In the genomic region with DNA sequence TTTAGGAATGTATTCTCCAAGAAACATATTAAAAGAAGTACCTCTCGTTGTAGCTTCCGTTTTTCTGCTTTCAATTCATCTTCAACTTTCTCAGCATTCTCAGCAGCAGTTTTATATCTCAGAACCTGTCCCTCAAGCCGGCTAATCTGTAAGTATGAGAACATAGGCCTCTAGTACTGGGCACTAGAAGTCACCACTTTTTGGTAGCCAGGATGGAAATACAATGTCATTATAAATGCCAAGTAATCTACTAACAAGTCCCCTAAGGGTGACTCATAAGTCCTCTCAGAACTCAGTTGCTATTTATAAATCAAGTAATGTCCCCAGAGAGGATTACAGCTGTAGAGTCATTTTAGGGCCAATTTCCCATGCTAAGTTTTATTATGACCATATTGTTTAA, we compare ENCODE assay signal across 1 cellular context.
TF ChIP-seq lines count a peak whose summit lies in the region.

No MANE protein-coding gene starts in this region.

TF ChIP-seq in GM12878, 131 proteins besides CTCF, POLR2A, EP300 and RAD21 (continued from another document and continues in another):
- TF ChIP-seq E4F1 (IDR thresholded peaks at IDR 0.05; ENCODE audit: borderline replicate concordance, partially characterized antibody): no peak
- no peak for TF ChIP-seq EZH2 (IDR thresholded peaks at IDR 0.05; ENCODE audit: borderline replicate concordance, control insufficient read depth, low read depth, low read length)
- TF ChIP-seq, protein P1, sequence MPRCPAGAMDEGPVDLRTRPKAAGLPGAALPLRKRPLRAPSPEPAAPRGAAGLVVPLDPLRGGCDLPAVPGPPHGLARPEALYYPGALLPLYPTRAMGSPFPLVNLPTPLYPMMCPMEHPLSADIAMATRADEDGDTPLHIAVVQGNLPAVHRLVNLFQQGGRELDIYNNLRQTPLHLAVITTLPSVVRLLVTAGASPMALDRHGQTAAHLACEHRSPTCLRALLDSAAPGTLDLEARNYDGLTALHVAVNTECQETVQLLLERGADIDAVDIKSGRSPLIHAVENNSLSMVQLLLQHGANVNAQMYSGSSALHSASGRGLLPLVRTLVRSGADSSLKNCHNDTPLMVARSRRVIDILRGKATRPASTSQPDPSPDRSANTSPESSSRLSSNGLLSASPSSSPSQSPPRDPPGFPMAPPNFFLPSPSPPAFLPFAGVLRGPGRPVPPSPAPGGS (IDR thresholded peaks at IDR 0.05; ENCODE audit: borderline replicate concordance, insufficient read depth, low read depth, low read length, poor library complexity, severe bottlenecking): no peak
- no peak for TF ChIP-seq ZSCAN29 (IDR thresholded peaks at IDR 0.05)
- no peak for TF ChIP-seq ZZZ3 (IDR thresholded peaks at IDR 0.05; ENCODE audit: control insufficient read depth, insufficient read length, low read depth)
- no peak for TF ChIP-seq MXI1 (IDR thresholded peaks at IDR 0.05; ENCODE audit: low read depth, low read length)
- no peak for TF ChIP-seq ZNF274 (IDR thresholded peaks at IDR 0.05; ENCODE audit: insufficient read depth, insufficient read length)
- no peak for TF ChIP-seq HDAC6 (IDR thresholded peaks at IDR 0.05; ENCODE audit: unreplicated experiment)
- no peak for TF ChIP-seq NR2F1 (conservative IDR thresholded peaks at IDR 0.05)
- no peak for TF ChIP-seq POU2F2 (IDR thresholded peaks at IDR 0.05; ENCODE audit: borderline replicate concordance, low read depth, low read length)
- no peak for TF ChIP-seq LARP7 (IDR thresholded peaks at IDR 0.05)
- TF ChIP-seq, protein P2, sequence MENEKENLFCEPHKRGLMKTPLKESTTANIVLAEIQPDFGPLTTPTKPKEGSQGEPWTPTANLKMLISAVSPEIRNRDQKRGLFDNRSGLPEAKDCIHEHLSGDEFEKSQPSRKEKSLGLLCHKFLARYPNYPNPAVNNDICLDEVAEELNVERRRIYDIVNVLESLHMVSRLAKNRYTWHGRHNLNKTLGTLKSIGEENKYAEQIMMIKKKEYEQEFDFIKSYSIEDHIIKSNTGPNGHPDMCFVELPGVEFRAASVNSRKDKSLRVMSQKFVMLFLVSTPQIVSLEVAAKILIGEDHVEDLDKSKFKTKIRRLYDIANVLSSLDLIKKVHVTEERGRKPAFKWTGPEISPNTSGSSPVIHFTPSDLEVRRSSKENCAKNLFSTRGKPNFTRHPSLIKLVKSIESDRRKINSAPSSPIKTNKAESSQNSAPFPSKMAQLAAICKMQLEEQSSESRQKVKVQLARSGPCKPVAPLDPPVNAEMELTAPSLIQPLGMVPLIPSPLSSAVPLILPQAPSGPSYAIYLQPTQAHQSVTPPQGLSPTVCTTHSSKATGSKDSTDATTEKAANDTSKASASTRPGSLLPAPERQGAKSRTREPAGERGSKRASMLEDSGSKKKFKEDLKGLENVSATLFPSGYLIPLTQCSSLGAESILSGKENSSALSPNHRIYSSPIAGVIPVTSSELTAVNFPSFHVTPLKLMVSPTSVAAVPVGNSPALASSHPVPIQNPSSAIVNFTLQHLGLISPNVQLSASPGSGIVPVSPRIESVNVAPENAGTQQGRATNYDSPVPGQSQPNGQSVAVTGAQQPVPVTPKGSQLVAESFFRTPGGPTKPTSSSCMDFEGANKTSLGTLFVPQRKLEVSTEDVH (IDR thresholded peaks at IDR 0.05; ENCODE audit: low read depth, partially characterized antibody): no peak
- no peak for TF ChIP-seq E2F4 (IDR thresholded peaks at IDR 0.05; ENCODE audit: low read depth, low read length)
- TF ChIP-seq ATF7 (IDR thresholded peaks at IDR 0.05; ENCODE audit: low read depth): peak; percentile 88
- no peak for TF ChIP-seq SREBF1 (IDR thresholded peaks at IDR 0.05; ENCODE audit: low read length)
- TF ChIP-seq JUNB (IDR thresholded peaks at IDR 0.05): peak; percentile 71
- TF ChIP-seq CBFB (IDR thresholded peaks at IDR 0.05; ENCODE audit: low read depth): no peak
- no peak for TF ChIP-seq ZNF384 (IDR thresholded peaks at IDR 0.05; ENCODE audit: borderline replicate concordance, low read depth, low read length)
- no peak for TF ChIP-seq ASH2L (IDR thresholded peaks at IDR 0.05; ENCODE audit: borderline replicate concordance, low read depth)
- no peak for TF ChIP-seq ZNF24 (IDR thresholded peaks at IDR 0.05)
- TF ChIP-seq TCF3 (IDR thresholded peaks at IDR 0.05; ENCODE audit: borderline replicate concordance, insufficient read depth, low read depth, low read length): no peak
- TF ChIP-seq PAX8 (IDR thresholded peaks at IDR 0.05): no peak
- no peak for TF ChIP-seq YY1 (IDR thresholded peaks at IDR 0.05; ENCODE audit: low read depth, low read length)
- TF ChIP-seq MTA2 (IDR thresholded peaks at IDR 0.05; ENCODE audit: low read depth): peak; percentile 65
- TF ChIP-seq IKZF1 (conservative IDR thresholded peaks at IDR 0.05): no peak
- no peak for TF ChIP-seq ZNF687 (IDR thresholded peaks at IDR 0.05)
- no peak for TF ChIP-seq EED (IDR thresholded peaks at IDR 0.05; ENCODE audit: low read depth)
- TF ChIP-seq MEF2A (IDR thresholded peaks at IDR 0.05; ENCODE audit: insufficient read depth, low read depth, low read length): peak; percentile 79
- TF ChIP-seq, protein P3, sequence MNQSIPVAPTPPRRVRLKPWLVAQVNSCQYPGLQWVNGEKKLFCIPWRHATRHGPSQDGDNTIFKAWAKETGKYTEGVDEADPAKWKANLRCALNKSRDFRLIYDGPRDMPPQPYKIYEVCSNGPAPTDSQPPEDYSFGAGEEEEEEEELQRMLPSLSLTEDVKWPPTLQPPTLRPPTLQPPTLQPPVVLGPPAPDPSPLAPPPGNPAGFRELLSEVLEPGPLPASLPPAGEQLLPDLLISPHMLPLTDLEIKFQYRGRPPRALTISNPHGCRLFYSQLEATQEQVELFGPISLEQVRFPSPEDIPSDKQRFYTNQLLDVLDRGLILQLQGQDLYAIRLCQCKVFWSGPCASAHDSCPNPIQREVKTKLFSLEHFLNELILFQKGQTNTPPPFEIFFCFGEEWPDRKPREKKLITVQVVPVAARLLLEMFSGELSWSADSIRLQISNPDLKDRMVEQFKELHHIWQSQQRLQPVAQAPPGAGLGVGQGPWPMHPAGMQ (IDR thresholded peaks at IDR 0.05; ENCODE audit: borderline replicate concordance): no peak
- TF ChIP-seq NFXL1 (IDR thresholded peaks at IDR 0.05; ENCODE audit: borderline replicate concordance): no peak
- TF ChIP-seq IKZF2 (IDR thresholded peaks at IDR 0.05): no peak; a peak in 1 of 4 replicates
- TF ChIP-seq HDAC2 (IDR thresholded peaks at IDR 0.05): no peak
- TF ChIP-seq ATF2 (IDR thresholded peaks at IDR 0.05; ENCODE audit: low read length): peak; percentile 56; the same call in 1 of the 2 replicates
- no peak for TF ChIP-seq RBBP5 (conservative IDR thresholded peaks at IDR 0.05)
- no peak for TF ChIP-seq SIX5 (IDR thresholded peaks at IDR 0.05; ENCODE audit: low read depth, low read length, severe bottlenecking)
- no peak for TF ChIP-seq CHD4 (IDR thresholded peaks at IDR 0.05)
- TF ChIP-seq WRNIP1 (IDR thresholded peaks at IDR 0.05; ENCODE audit: borderline replicate concordance, low read depth, low read length): no peak
- TF ChIP-seq MEF2B (IDR thresholded peaks at IDR 0.05; ENCODE audit: partially characterized antibody, poor library complexity, severe bottlenecking): peak; percentile 96
- TF ChIP-seq SMC3 (IDR thresholded peaks at IDR 0.05; ENCODE audit: borderline replicate concordance, low read length): 0 out of 2 replicates have a peak, but pooled peaks have one; percentile 10
- no peak for TF ChIP-seq YBX1 (IDR thresholded peaks at IDR 0.05)
- no peak for TF ChIP-seq CHD2 (IDR thresholded peaks at IDR 0.05; ENCODE audit: borderline replicate concordance, low read depth, low read length)
- TF ChIP-seq FOXK2 (IDR thresholded peaks at IDR 0.05): no peak
- TF ChIP-seq MTA3 (IDR thresholded peaks at IDR 0.05; ENCODE audit: borderline replicate concordance, low read length): no peak
- TF ChIP-seq SIN3A (IDR thresholded peaks at IDR 0.05; ENCODE audit: low read depth, low read length): no peak
- TF ChIP-seq ZBTB11 (CRISPR knock-in tag; IDR thresholded peaks at IDR 0.05): no peak
- TF ChIP-seq HCFC1 (IDR thresholded peaks at IDR 0.05; ENCODE audit: low read length): no peak
